In genomic region chr5:126543009-126543408, GRCh38 we compare ENCODE assay signal across 17 cellular contexts. TPM values are rescaled to one million over a fixed set of nuclear protein-coding genes. Genes with fewer than 3 reads are reported as not detected.
DNase-seq lines count a peak whose midpoint lies in the region; ATAC-seq, FAIRE-seq and TF ChIP-seq lines count a peak whose summit lies in the region.
"Had no signal": no experiment of that assay in that cellular context is flagged by ENCODE, and none has a peak within 500 bp of the region (broad histone marks: within the 10 kb centered on the region; RNA-seq: fewer than 3 reads in every experiment).

No MANE protein-coding gene starts in this region.

- POLR2A ChIA-PET in A549 (lab: Yijun Ruan, JAX) = no interaction called here
- POLR2A ChIA-PET in OCI-LY7 (lab: Charles Lee) = interaction anchor here (0.5 to 2.0 kb wide), 7 partner anchors 59 to 204 kb away, joined by 3 to 9 read pairs (median 4); no protein-coding TSS in a partner anchor

- H4K20me1 ChIP-seq in OCI-LY7 (ENCODE audit: insufficient read depth, low read length) = no peaks in the 10 kb centered on the region
- H4K20me1 ChIP-seq in hepatocyte (ENCODE audit: insufficient read depth, poor library complexity, severe bottlenecking) = no peaks in the 10 kb centered on the region
- H4K20me1 ChIP-seq: BLaER1 treated with 17β-estradiol and CSF1 and Interleukin-3, amounts not matched to agents 10 nM and 100 nM had no signal

- H3K27me3 ChIP-seq in hepatocyte (no peaks in the 10 kb centered on the region), ascending aorta (no peaks in the 10 kb centered on the region)
- H3K27me3 ChIP-seq: BLaER1 treated with 17β-estradiol and CSF1 and Interleukin-3, amounts not matched to agents 10 nM and 100 nM had no signal

- no peaks in the 10 kb centered on the region for H3K9me3 Mint-ChIP-seq in nephron progenitor cell
- H3K9me3 Mint-ChIP-seq: CD4-positive, alpha-beta T cell; HFFc6 had no signal

- H3K79me2 ChIP-seq in OCI-LY7 (ENCODE audit: insufficient read depth, low read depth, low read length) (no peaks in the 10 kb centered on the region), hepatocyte (no peaks in the 10 kb centered on the region)

- H3K36me3 Mint-ChIP-seq in nephron progenitor cell (ENCODE audit: low read depth) = peaks cover 27% of the 10 kb centered on the region

- no peaks in the 10 kb centered on the region for H3K9me3 ChIP-seq in A549
- H3K9me3 ChIP-seq in OCI-LY7 (ENCODE audit: low read length) = no peaks in the 10 kb centered on the region
- no peaks in the 10 kb centered on the region for H3K9me3 ChIP-seq in hepatocyte (ENCODE audit: low read depth)
- H3K9me3 ChIP-seq in ascending aorta = no peaks in the 10 kb centered on the region
- H3K9me3 ChIP-seq: BLaER1 treated with 17β-estradiol and CSF1 and Interleukin-3, amounts not matched to agents 10 nM and 100 nM had no signal

- no peaks in the 10 kb centered on the region for H3K27me3 Mint-ChIP-seq in nephron progenitor cell (ENCODE audit: low read depth, poor library complexity)
- H3K27me3 Mint-ChIP-seq: CD4-positive, alpha-beta T cell had no signal

- no peak for TF ChIP-seq RAD21 in A549 (conservative IDR thresholded peaks at IDR 0.05 in 1 of 2, IDR thresholded peaks at IDR 0.05 in 1 of 2)

- H3K27ac ChIP-seq in A549 (no peak overlapping the region), OCI-LY7 (ENCODE audit: low read depth, low read length, poor library complexity, severe bottlenecking) (no peak overlapping the region), hepatocyte (peak overlapping the region; percentile 53), ascending aorta (no peak overlapping the region)
- H3K27ac ChIP-seq: BLaER1 treated with 17β-estradiol and CSF1 and Interleukin-3, amounts not matched to agents 10 nM and 100 nM had no signal

- peak overlapping the region; percentile 78 for H3K27ac Mint-ChIP-seq in nephron progenitor cell
- H3K27ac Mint-ChIP-seq: CD4-positive, alpha-beta T cell; HFFc6 had no signal

- CTCF ChIA-PET in A549 (lab: Yijun Ruan, JAX) (interaction anchor here (0.6 to 5.7 kb wide), 7 partner anchors 9 to 1445 kb away, joined by 3 to 39 read pairs (median 6); partner anchors contain the start of genes ALDH7A1 and PHAX), OCI-LY7 (lab: Charles Lee; ENCODE audit: unreplicated experiment) (no interaction called here)

- BruUV-seq in OCI-LY7 (replicated peaks; lab: Mats Ljungman, UMichigan) = no TSS peak

- no peak overlapping the region for H3K4me3 Mint-ChIP-seq in nephron progenitor cell
- H3K4me3 Mint-ChIP-seq: CD4-positive, alpha-beta T cell; HFFc6 had no signal

- intact Hi-C loops in OCI-LY7 (cut with micrococcal nuclease; ENCODE audit: unreplicated experiment) = loop anchor here (10.0 kb wide), 1 partner anchor 952 kb away; no protein-coding TSS in a partner anchor
- intact Hi-C loops in ascending aorta (cut with DNase I) = no loop called here

- H3K4me1 Mint-ChIP-seq in nephron progenitor cell = peaks cover 21% of the 10 kb centered on the region

- H3K4me3 ChIP-seq in A549 (no peak overlapping the region), OCI-LY7 (ENCODE audit: low read depth, low read length, poor library complexity, severe bottlenecking) (no peak overlapping the region), hepatocyte (no peak overlapping the region), ascending aorta (no peak overlapping the region)
- H3K4me3 ChIP-seq: BLaER1 treated with 17β-estradiol and CSF1 and Interleukin-3, amounts not matched to agents 10 nM and 100 nM had no signal

- ATAC-seq in A549 (no peak), GM21825 (IDR thresholded peaks at IDR 0.05; ENCODE audit: unreplicated experiment) (no peak)

- H3K4me1 ChIP-seq in A549 (no peaks in the 10 kb centered on the region), OCI-LY7 (ENCODE audit: insufficient read depth, low read length, poor library complexity, severe bottlenecking) (peaks cover 21% of the 10 kb centered on the region), hepatocyte (ENCODE audit: insufficient read depth) (peaks cover 3% of the 10 kb centered on the region), ascending aorta (peaks cover 0 to 6% of the 10 kb centered on the region in 2 donors)

- no peak for FAIRE-seq in A549 (lab: Jason Lieb, UNC)
- FAIRE-seq: GM12891, HTR-8/SVneo had no signal

- H2AFZ ChIP-seq in OCI-LY7 (ENCODE audit: low read length) (peak overlapping the region; percentile 8; the same call in 1 of the 2 replicates), hepatocyte (no peak overlapping the region)

- H3K4me2 ChIP-seq in A549 (no peak overlapping the region), OCI-LY7 (ENCODE audit: low read length) (no peak overlapping the region), hepatocyte (no peak overlapping the region)
- H3K4me2 ChIP-seq: BLaER1 treated with 17β-estradiol and CSF1 and Interleukin-3, amounts not matched to agents 10 nM and 100 nM had no signal

- TF ChIP-seq POLR2A in A549 (IDR thresholded peaks at IDR 0.05; ENCODE audit: low read length) = no peak

- TF ChIP-seq EP300 in A549 (IDR thresholded peaks at IDR 0.05) = no peak

- no peak for DNase-seq in A549 (ENCODE audit: low read depth in 1 of 2, low spot score in 1 of 2)
- no peak for DNase-seq in OCI-LY7 (ENCODE audit: low spot score)
- no peak for DNase-seq in hepatocyte (ENCODE audit: low spot score)
- no peak for DNase-seq in nephron progenitor cell
- no peak for DNase-seq in C1 segment of cervical spinal cord (lab: John Stamatoyannopoulos, UW)
- no peak for DNase-seq in ascending aorta (ENCODE audit: low spot score in 2 of 2)
- DNase-seq: 8988T; ACHN; CD4-positive, alpha-beta T cell; DMS79; GOT3; HCEC 1CT; HFFc6 had no signal

- 88% methylated on average over 1 of the region's 1 CpG for WGBS in A549 (ENCODE audit: missing lambda C conversion rate)
- 100% methylated on average over 1 of the region's 1 CpG for WGBS in hepatocyte (ENCODE audit: low lambda C conversion rate, missing lambda C conversion rate)

- H3K36me3 ChIP-seq in OCI-LY7 (ENCODE audit: insufficient read depth, low read length) = no peaks in the 10 kb centered on the region
- no peaks in the 10 kb centered on the region for H3K36me3 ChIP-seq in hepatocyte (replicated peaks; ENCODE audit: insufficient read depth, low read depth)
- H3K36me3 ChIP-seq in ascending aorta = peaks cover 8 to 26% of the 10 kb centered on the region in 2 donors

- no peak for TF ChIP-seq CTCF in A549 (IDR thresholded peaks at IDR 0.05)
- TF ChIP-seq CTCF in OCI-LY7 (conservative IDR thresholded peaks at IDR 0.05; ENCODE audit: low read length) = no peak
- no peak for TF ChIP-seq CTCF in hepatocyte (IDR thresholded peaks at IDR 0.05; ENCODE audit: poor library complexity)
- no peak for TF ChIP-seq CTCF in nephron progenitor cell (IDR thresholded peaks at IDR 0.05)
- no peak for TF ChIP-seq CTCF in ascending aorta (IDR thresholded peaks at IDR 0.05)

- H3K9me2 ChIP-seq in OCI-LY7 (ENCODE audit: insufficient read depth, low read length) (no peaks in the 10 kb centered on the region), hepatocyte (replicated peaks; ENCODE audit: insufficient read depth) (no peaks in the 10 kb centered on the region)

TF ChIP-seq in A549, 52 proteins besides CTCF, POLR2A, EP300 and RAD21:
- TF ChIP-seq, protein P1, sequence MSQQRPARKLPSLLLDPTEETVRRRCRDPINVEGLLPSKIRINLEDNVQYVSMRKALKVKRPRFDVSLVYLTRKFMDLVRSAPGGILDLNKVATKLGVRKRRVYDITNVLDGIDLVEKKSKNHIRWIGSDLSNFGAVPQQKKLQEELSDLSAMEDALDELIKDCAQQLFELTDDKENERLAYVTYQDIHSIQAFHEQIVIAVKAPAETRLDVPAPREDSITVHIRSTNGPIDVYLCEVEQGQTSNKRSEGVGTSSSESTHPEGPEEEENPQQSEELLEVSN (IDR thresholded peaks at IDR 0.05; ENCODE audit: borderline replicate concordance, low read depth) = no peak
- TF ChIP-seq MAFK (IDR thresholded peaks at IDR 0.05; ENCODE audit: partially characterized antibody) (peak; percentile 95), EHF (CRISPR knock-in tag; IDR thresholded peaks at IDR 0.05) (no peak)

RNA-seq across cellular contexts. Expression of gene ALDH7A1, which starts 52.0 kb away (rescaled TPM):
- 78.3 and 99.2 TPM in 2 replicates for polyA plus RNA-seq in A549 (2011; rRNA removed)
- 45.0 and 47.6 TPM in 2 replicates for polyA plus RNA-seq in A549 (2012; cell fraction: cytosol; rRNA removed)
- 22.3 and 40.7 TPM in 2 replicates for polyA plus RNA-seq in A549 (2012; cell fraction: nucleus; rRNA removed)
- 64.5 to 83.0 TPM (median 72.4 TPM) in 3 replicates for polyA plus RNA-seq in A549 (2017; fragmentation: RNase III; extraction: RNeasy Plus Mini Kit Qiagen cat#74134 plus additional on column Dnase treatment)
- 38.4 and 47.4 TPM in 2 replicates for polyA minus RNA-seq in A549 (2011; rRNA and poly(A)+ RNA removed)
- total RNA-seq in OCI-LY7 (2014; rRNA removed; shearing (Covaris generic)) = not detected in 2 replicates
- total RNA-seq in OCI-LY7 (2022) = not detected in 2 replicates
- total RNA-seq in hepatocyte = 48.8 and 50.0 TPM in 2 replicates
- polyA plus RNA-seq in hepatocyte = 97.0 and 107 TPM in 2 replicates
- total RNA-seq in ascending aorta = 1.4 TPM

RNA-seq across cellular contexts. Expression of gene PHAX, which starts 57.7 kb away (rescaled TPM):
- polyA plus RNA-seq in A549 (2011; rRNA removed) (43.3 and 74.8 TPM in 2 replicates), A549 (2017; fragmentation: RNase III; extraction: RNeasy Plus Mini Kit Qiagen cat#74134 plus additional on column Dnase treatment) (90.2 to 95.5 TPM (median 90.2 TPM) in 3 replicates), hepatocyte (56.6 and 57.0 TPM in 2 replicates)
- 13.9 and 18.8 TPM in 2 replicates for polyA plus RNA-seq in A549 (2012; cell fraction: cytosol; rRNA removed)
- polyA plus RNA-seq in A549 (2012; cell fraction: nucleus; rRNA removed) = 5.4 and 6.3 TPM in 2 replicates
- 32.8 and 45.5 TPM in 2 replicates for polyA minus RNA-seq in A549 (2011; rRNA and poly(A)+ RNA removed)
- total RNA-seq in OCI-LY7 (2014; rRNA removed; shearing (Covaris generic)) = 73.8 and 89.7 TPM in 2 replicates
- total RNA-seq in OCI-LY7 (2022) (113 and 128 TPM in 2 replicates), hepatocyte (59.4 and 65.0 TPM in 2 replicates), ascending aorta (19.3 TPM)

Comparison
In these comparisons a context has a peak if more than half of its experiments do, and no peak if none do; other contexts are left out.
1. RNA of gene ALDH7A1, which starts 52.0 kb away (total RNA-seq): 48.8 to 50.0 TPM in hepatocyte; 1.4 TPM in ascending aorta (single experiment) and not detected in OCI-LY7; every median in the first group is over 10 times any median in the second.